ENCODE assay signal across 11 cellular contexts in genomic region chr2:179985163-179985820, GRCh38. TPM values are rescaled to one million over a fixed set of nuclear protein-coding genes. Genes with fewer than 3 reads are reported as not detected.
DNase-seq lines count a peak whose midpoint lies in the region; ATAC-seq, FAIRE-seq and TF ChIP-seq lines count a peak whose summit lies in the region.
"Had no signal": no experiment of that assay in that cellular context is flagged by ENCODE, and none has a peak within 500 bp of the region (broad histone marks: within the 10 kb centered on the region; RNA-seq: fewer than 3 reads in every experiment).

No MANE protein-coding gene starts in this region.

- no peaks in the 10 kb centered on the region for H3K9me3 ChIP-seq in astrocyte (ENCODE audit: insufficient read depth, low read depth, low read length)
- no peaks in the 10 kb centered on the region for H3K9me3 ChIP-seq in CD8-positive, alpha-beta memory T cell (ENCODE audit: low read length)
- H3K9me3 ChIP-seq: body of pancreas had no signal

- H3K36me3 ChIP-seq in astrocyte (ENCODE audit: insufficient read depth, low read length), result peaks cover 18% of the 10 kb centered on the region
- peaks cover 34% of the 10 kb centered on the region for H3K36me3 ChIP-seq in CD8-positive, alpha-beta memory T cell (ENCODE audit: insufficient read depth, low read length)

- TF ChIP-seq CTCF in astrocyte (IDR thresholded peaks at IDR 0.05; ENCODE audit: insufficient read depth, low read depth, low read length), result no peak

- peak; percentile 16 for DNase-seq in astrocyte (ENCODE audit: low read depth)
- no peak for DNase-seq in CD8-positive, alpha-beta memory T cell
- DNase-seq in NCI-H2107 (lab: John Stamatoyannopoulos, UW), result no peak
- no peak for DNase-seq in T-helper 1 cell
- DNase-seq: activated T-cell treated with anti-CD3 and anti-CD28 coated beads, Interleukin-2, amount 50 U/mL, for 1 hour; body of pancreas; NCI-H1417 treated with DMSO at 0.1 percent for 48 hours had no signal

- H3K9me3 Mint-ChIP-seq in astrocyte (ENCODE audit: unreplicated experiment), result no peaks in the 10 kb centered on the region
- no peaks in the 10 kb centered on the region for H3K9me3 Mint-ChIP-seq in CD8-positive, alpha-beta memory T cell

- H3K36me3 Mint-ChIP-seq in astrocyte (ENCODE audit: low read depth, unreplicated experiment), result peaks cover 9% of the 10 kb centered on the region
- H3K36me3 Mint-ChIP-seq in CD8-positive, alpha-beta memory T cell, result peaks cover 30 to 79% (median 35%) of the 10 kb centered on the region in 3 donors

- no peaks in the 10 kb centered on the region for H3K27me3 ChIP-seq in astrocyte (ENCODE audit: insufficient read depth, low read length)
- no peaks in the 10 kb centered on the region for H3K27me3 ChIP-seq in CD8-positive, alpha-beta memory T cell (ENCODE audit: insufficient read depth, low read length, poor library complexity, severe bottlenecking)
- H3K27me3 ChIP-seq: body of pancreas had no signal

- H3K4me3 ChIP-seq in astrocyte (ENCODE audit: insufficient read depth, low read depth, low read length), result no peak overlapping the region
- no peak overlapping the region for H3K4me3 ChIP-seq in CD8-positive, alpha-beta memory T cell (ENCODE audit: low read length)
- H3K4me3 ChIP-seq: body of pancreas had no signal

- H3K4me2 ChIP-seq in astrocyte (ENCODE audit: low read length), result no peak overlapping the region

- H2AFZ ChIP-seq in astrocyte (ENCODE audit: low read depth, low read length), result no peak overlapping the region

- no peak overlapping the region for H3K4me3 Mint-ChIP-seq in astrocyte (ENCODE audit: unreplicated experiment)
- peak overlapping the region in 3 of 7 donors; percentile 16 to 56 (median 37) for H3K4me3 Mint-ChIP-seq in CD8-positive, alpha-beta memory T cell

- peaks cover 21% of the 10 kb centered on the region for H3K4me1 Mint-ChIP-seq in astrocyte (ENCODE audit: low read depth, unreplicated experiment)
- H3K4me1 Mint-ChIP-seq in CD8-positive, alpha-beta memory T cell, result peaks cover 5 to 25% (median 14%) of the 10 kb centered on the region in 3 donors

- H4K20me1 ChIP-seq in astrocyte (ENCODE audit: insufficient read depth, low read length), result peaks cover under 1% of the 10 kb centered on the region

- no peak overlapping the region for H3K27ac ChIP-seq in astrocyte (ENCODE audit: low read depth, low read length)
- H3K27ac ChIP-seq in CD8-positive, alpha-beta memory T cell (ENCODE audit: low read depth, low read length), result no peak overlapping the region
- H3K27ac ChIP-seq: body of pancreas had no signal

- no peak overlapping the region for H3K9ac ChIP-seq in astrocyte (ENCODE audit: low read length)

- peaks cover 5% of the 10 kb centered on the region for H3K4me1 ChIP-seq in astrocyte (ENCODE audit: insufficient read depth, low read length)
- no peaks in the 10 kb centered on the region for H3K4me1 ChIP-seq in CD8-positive, alpha-beta memory T cell (ENCODE audit: insufficient read depth, low read length)
- H3K4me1 ChIP-seq: body of pancreas had no signal

- no peak overlapping the region for H3K27ac Mint-ChIP-seq in astrocyte (ENCODE audit: unreplicated experiment)
- H3K27ac Mint-ChIP-seq in CD8-positive, alpha-beta memory T cell, result peak overlapping the region in 3 of 8 donors; percentile 5 to 58 (median 22)

- peaks cover 2% of the 10 kb centered on the region for H3K79me2 ChIP-seq in astrocyte (ENCODE audit: insufficient read depth, low read length)

- POLR2A ChIA-PET in CD8-positive, alpha-beta memory T cell (lab: Charles Lee), result no interaction called here

- FAIRE-seq in astrocyte (lab: Jason Lieb, UNC), result no peak

- CTCF ChIA-PET in CD8-positive, alpha-beta memory T cell (lab: Charles Lee), result no interaction called here

- no peaks in the 10 kb centered on the region for H3K27me3 Mint-ChIP-seq in astrocyte (ENCODE audit: low read depth, unreplicated experiment)
- no peaks in the 10 kb centered on the region for H3K27me3 Mint-ChIP-seq in CD8-positive, alpha-beta memory T cell

- ATAC-seq in GM18520 (IDR thresholded peaks at IDR 0.05; ENCODE audit: unreplicated experiment) (peak; percentile 84), GM21423 (IDR thresholded peaks at IDR 0.05; ENCODE audit: unreplicated experiment) (peak; percentile 89), HG03045 (IDR thresholded peaks at IDR 0.05; ENCODE audit: unreplicated experiment) (peak; percentile 90), GM19324 (IDR thresholded peaks at IDR 0.05; ENCODE audit: low FRiP score, unreplicated experiment) (no peak)
- ATAC-seq: body of pancreas had no signal

RNA-seq across cellular contexts. Expression of gene CWC22, which starts 21.8 kb away (rescaled TPM):
- total RNA-seq in astrocyte, result 12.3 and 13.5 TPM in 2 replicates
- 10 to 100 TPM; 30.9 to 32.7 TPM for total RNA-seq in CD8-positive, alpha-beta memory T cell
- polyA plus RNA-seq in CD8-positive, alpha-beta memory T cell, result 31.0 TPM
